ENCODE assay signal across 27 cellular contexts in genomic region chr4:23320881-23321612, GRCh38.
"Had no signal": no experiment of that assay in that cellular context is flagged by ENCODE, and none has a peak within 500 bp of the region (broad histone marks: within the 10 kb centered on the region; RNA-seq: fewer than 3 reads in every experiment).

No MANE protein-coding gene starts in this region.

- H3K9me3 Mint-ChIP-seq: brain had no signal

- H3K4me1 Mint-ChIP-seq: activated B cell treated with CpG ODN at 0.5 μM for 24 hours; activated CD8-positive, alpha-beta memory T cell treated with anti-CD3 and anti-CD28 coated beads, Interleukin-2, amount 10 ng/mL, durations not matched to agents 7 days and 5 days; central memory CD8-positive, alpha-beta T cell; IgD-negative memory B cell; T-cell had no signal

- H3K36me3 Mint-ChIP-seq: activated CD8-positive, alpha-beta memory T cell treated with anti-CD3 and anti-CD28 coated beads, Interleukin-2, amount 10 ng/mL, durations not matched to agents 7 days and 5 days; brain; IgD-negative memory B cell; T-cell had no signal

- DNase-seq: activated B cell treated with CpG ODN at 0.5 μM for 24 hours; activated CD4-positive, alpha-beta T cell treated with anti-CD3 and anti-CD28 coated beads for 1 hour; activated CD4-positive, alpha-beta T cell treated with anti-CD3 and anti-CD28 coated beads, Interleukin-2, amount 10 ng/mL, durations not matched to agents 24 days and 14 days; activated CD4-positive, alpha-beta T cell treated with anti-CD3 and anti-CD28 coated beads, Interleukin-2, amount 50 U/mL, for 48 hours; activated CD8-positive, alpha-beta memory T cell treated with anti-CD3 and anti-CD28 coated beads, Interleukin-2, amount 10 ng/mL, durations not matched to agents 7 days and 5 days; activated naive CD4-positive, alpha-beta T cell treated with anti-CD3 and anti-CD28 coated beads, Interleukin-2, amount 50 U/mL, for 16 hours; amniotic stem cell; KG1; MG63; MV-4-11; NCI-H1092 treated with DMSO at 0.1 percent for 48 hours; NCI-H1436 treated with DMSO at 0.1 percent for 48 hours; NCI-H187; NCI-H2081 treated with DMSO at 0.1 percent for 48 hours; NCI-H2227 treated with DMSO at 0.1 percent for 48 hours; NCI-H526; NCI-H82; PC-3; SHP77 treated with DMSO at 0.1 percent for 48 hours; T-cell; T-helper 2 cell; T1000 had no signal

- H3K4me3 ChIP-seq: ascending aorta, MG63, SK-N-MC had no signal

- H3K9me3 ChIP-seq: ascending aorta, MG63 had no signal

- H3K4me1 ChIP-seq: ascending aorta had no signal

- H3K27ac ChIP-seq: ascending aorta, SK-N-MC had no signal

- H3K27ac Mint-ChIP-seq: activated B cell treated with CpG ODN at 0.5 μM for 24 hours; activated CD4-positive, alpha-beta T cell treated with anti-CD3 and anti-CD28 coated beads, Interleukin-2, amount 10 ng/mL, durations not matched to agents 24 days and 14 days; activated CD8-positive, alpha-beta memory T cell treated with anti-CD3 and anti-CD28 coated beads, Interleukin-2, amount 10 ng/mL, durations not matched to agents 7 days and 5 days; brain; IgD-negative memory B cell; T-cell had no signal

- H3K4me3 Mint-ChIP-seq: activated B cell treated with CpG ODN at 0.5 μM for 24 hours; activated CD4-positive, alpha-beta T cell treated with anti-CD3 and anti-CD28 coated beads, Interleukin-2, amount 10 ng/mL, durations not matched to agents 24 days and 14 days; activated CD8-positive, alpha-beta memory T cell treated with anti-CD3 and anti-CD28 coated beads, Interleukin-2, amount 10 ng/mL, durations not matched to agents 7 days and 5 days; brain; central memory CD8-positive, alpha-beta T cell; T-cell had no signal

- H3K27me3 ChIP-seq: ascending aorta, MG63 had no signal

- H3K36me3 ChIP-seq: ascending aorta, MG63 had no signal

- ATAC-seq: activated CD8-positive, alpha-beta memory T cell treated with anti-CD3 and anti-CD28 coated beads, Interleukin-2, amount 10 ng/mL, durations not matched to agents 7 days and 5 days; PC-3; T-cell had no signal

- H3K27me3 Mint-ChIP-seq: activated B cell treated with CpG ODN at 0.5 μM for 24 hours; activated CD8-positive, alpha-beta memory T cell treated with anti-CD3 and anti-CD28 coated beads, Interleukin-2, amount 10 ng/mL, durations not matched to agents 7 days and 5 days; central memory CD8-positive, alpha-beta T cell; IgD-negative memory B cell had no signal
